In the genomic region with DNA sequence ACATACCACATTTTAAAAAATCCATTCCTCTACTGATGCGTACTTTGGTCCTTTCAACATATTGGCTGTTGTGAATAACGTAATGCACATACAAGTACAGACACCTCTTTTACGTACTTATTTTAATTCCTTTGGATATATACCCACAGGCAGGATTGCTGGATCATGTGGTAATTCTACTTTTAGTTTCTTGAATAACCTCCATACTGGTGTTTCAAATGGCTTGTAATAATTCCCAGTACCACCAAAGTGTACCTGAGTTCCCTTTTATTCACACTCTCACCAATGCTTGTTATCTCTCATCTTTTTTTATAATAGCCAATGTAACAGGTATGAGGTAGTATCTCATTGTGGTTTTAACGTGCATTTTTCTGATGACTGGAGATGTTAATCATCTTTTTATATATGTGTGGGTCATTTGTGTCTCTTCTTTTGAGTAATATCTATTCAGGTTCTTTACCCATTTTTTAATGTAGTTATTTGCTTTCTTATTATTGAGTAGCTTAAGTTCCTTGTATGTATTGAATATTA, we compare ENCODE assay signal across 31 cellular contexts.
"Had no signal": no experiment of that assay in that cellular context is flagged by ENCODE, and none has a peak within 500 bp of the region (broad histone marks: within the 10 kb centered on the region; RNA-seq: fewer than 3 reads in every experiment).

No MANE protein-coding gene starts in this region.

- H3K4me1 ChIP-seq: ascending aorta, breast epithelium, gastroesophageal sphincter, heart right ventricle had no signal

- H3K9me3 Mint-ChIP-seq: central memory CD8-positive, alpha-beta T cell had no signal

- H3K27ac Mint-ChIP-seq: activated B cell treated with CpG ODN at 0.5 μM for 24 hours; activated CD8-positive, alpha-beta T cell treated with anti-CD3 and anti-CD28 coated beads for 36 hours; activated naive CD4-positive, alpha-beta T cell treated with anti-CD3 and anti-CD28 coated beads, Interleukin-2, amount 10 ng/mL, durations not matched to agents 7 days and 5 days; activated naive CD4-positive, alpha-beta T cell treated with anti-CD3 and anti-CD28 coated beads, Interleukin-2, amount 50 U/mL, for 72 hours; activated naive CD8-positive, alpha-beta T cell treated with anti-CD3 and anti-CD28 coated beads, Interleukin-2, amount 10 ng/mL, durations not matched to agents 7 days and 5 days; brain; dendritic cell treated with granulocyte-macrophage colony-stimulating factor and Interleukin-4, amounts not matched to agents 40 ng/mL and 50 ng/mL, for 4 days; T-helper 17 cell; T-helper 2 cell treated with Interferon-gamma antibody and Interleukin-4, amounts not matched to agents 5 μg/mL and 100 μg/mL, for 36 hours had no signal

- ATAC-seq: activated CD4-positive, CD25-positive, alpha-beta regulatory T cell treated with anti-CD3 and anti-CD28 coated beads, Interleukin-2, amount 50 U/mL, for 24 hours; activated CD8-positive, alpha-beta T cell treated with anti-CD3 and anti-CD28 coated beads for 36 hours; activated T-cell treated with anti-CD3 and anti-CD28 coated beads, Interleukin-2, amount 50 U/mL, for 4 hours; esophagus mucosa; gastroesophageal sphincter; heart right ventricle; T-helper 17 cell had no signal

- H3K4me3 ChIP-seq: ascending aorta, breast epithelium, coronary artery, dorsolateral prefrontal cortex, gastroesophageal sphincter, heart right ventricle had no signal

- H3K4me3 Mint-ChIP-seq: activated B cell treated with CpG ODN at 0.5 μM for 24 hours; activated CD8-positive, alpha-beta T cell treated with anti-CD3 and anti-CD28 coated beads for 36 hours; activated naive CD4-positive, alpha-beta T cell treated with anti-CD3 and anti-CD28 coated beads, Interleukin-2, amount 10 ng/mL, durations not matched to agents 7 days and 5 days; activated naive CD8-positive, alpha-beta T cell treated with anti-CD3 and anti-CD28 coated beads, Interleukin-2, amount 10 ng/mL, durations not matched to agents 7 days and 5 days; activated T-cell treated with anti-CD3 and anti-CD28 coated beads, Interleukin-2, amount 50 U/mL, for 4 hours; brain; central memory CD8-positive, alpha-beta T cell; dendritic cell treated with granulocyte-macrophage colony-stimulating factor and Interleukin-4, amounts not matched to agents 40 ng/mL and 50 ng/mL, for 4 days; T-helper 17 cell; T-helper 2 cell treated with Interferon-gamma antibody and Interleukin-4, amounts not matched to agents 5 μg/mL and 100 μg/mL, for 36 hours had no signal

- H3K27me3 ChIP-seq: ascending aorta, breast epithelium, gastroesophageal sphincter, heart right ventricle had no signal

- H3K36me3 ChIP-seq: ascending aorta, breast epithelium, gastroesophageal sphincter, heart right ventricle, WERI-Rb-1 had no signal

- H3K27ac ChIP-seq: ascending aorta, breast epithelium, coronary artery, dorsolateral prefrontal cortex, gastroesophageal sphincter, heart right ventricle, WERI-Rb-1 had no signal

- H3K4me1 Mint-ChIP-seq: activated B cell treated with CpG ODN at 0.5 μM for 24 hours; brain; central memory CD8-positive, alpha-beta T cell; T-helper 17 cell had no signal

- H3K36me3 Mint-ChIP-seq: activated naive CD4-positive, alpha-beta T cell treated with anti-CD3 and anti-CD28 coated beads, Interleukin-2, amount 10 ng/mL, durations not matched to agents 7 days and 5 days; activated naive CD8-positive, alpha-beta T cell treated with anti-CD3 and anti-CD28 coated beads, Interleukin-2, amount 10 ng/mL, durations not matched to agents 7 days and 5 days; brain had no signal

- H3K9me3 ChIP-seq: ascending aorta had no signal

- DNase-seq: activated B cell treated with CpG ODN at 0.5 μM for 24 hours; activated CD4-positive, alpha-beta T cell treated with anti-CD3 and anti-CD28 coated beads for 48 hours; activated CD4-positive, alpha-beta T cell treated with anti-CD3 and anti-CD28 coated beads, Interleukin-2, amount 50 U/mL, for 1 hour; activated CD4-positive, alpha-beta T cell treated with anti-CD3 and anti-CD28 coated beads, Interleukin-2, amount 50 U/mL, for 48 hours; activated CD8-positive, alpha-beta memory T cell treated with anti-CD3 and anti-CD28 coated beads for 24 hours; activated CD8-positive, alpha-beta T cell treated with anti-CD3 and anti-CD28 coated beads for 36 hours; activated gamma-delta T cell; activated naive CD4-positive, alpha-beta T cell; activated naive CD4-positive, alpha-beta T cell treated with anti-CD3 and anti-CD28 coated beads, Interleukin-2, amount 10 ng/mL, durations not matched to agents 7 days and 5 days; activated naive CD8-positive, alpha-beta T cell treated with anti-CD3 and anti-CD28 coated beads, Interleukin-2, amount 10 ng/mL, durations not matched to agents 7 days and 5 days; activated T-cell treated with anti-CD3 and anti-CD28 coated beads, Interleukin-2, amount 50 U/mL, for 4 hours; dorsolateral prefrontal cortex; effector memory CD4-positive, alpha-beta T cell; foreskin fibroblast; heart right ventricle; SW 1271; T-helper 1 cell; T-helper 17 cell; T1000; WERI-Rb-1 had no signal

- H3K27me3 Mint-ChIP-seq: activated naive CD4-positive, alpha-beta T cell treated with anti-CD3 and anti-CD28 coated beads, Interleukin-2, amount 10 ng/mL, durations not matched to agents 7 days and 5 days; brain; dendritic cell treated with granulocyte-macrophage colony-stimulating factor and Interleukin-4, amounts not matched to agents 40 ng/mL and 50 ng/mL, for 4 days had no signal
